Comparison of ENCODE assay signal across 8 cellular contexts in the genomic region with DNA sequence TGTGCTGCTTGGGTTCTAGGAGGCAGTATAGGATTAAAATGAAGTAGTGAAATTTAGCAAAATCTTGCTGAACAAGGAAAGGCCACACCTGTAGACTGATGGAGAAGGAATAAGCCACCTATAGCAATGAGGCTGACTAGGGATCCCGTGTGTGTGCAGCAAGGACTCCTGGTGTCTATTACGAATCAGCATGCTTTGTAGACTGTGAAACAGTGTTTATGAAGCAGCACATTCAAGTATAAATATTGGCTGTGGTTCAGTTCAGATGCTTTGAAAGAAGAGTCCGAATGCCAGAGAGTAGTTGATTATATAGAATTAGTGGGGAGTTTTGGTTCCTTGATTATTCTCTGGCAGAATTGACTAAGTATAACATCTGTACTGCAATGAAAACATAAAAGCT. TPM values are rescaled to one million over a fixed set of nuclear protein-coding genes. Genes with fewer than 3 reads are reported as not detected.
DNase-seq lines count a peak whose midpoint lies in the region; ATAC-seq and TF ChIP-seq lines count a peak whose summit lies in the region.

No MANE protein-coding gene starts in this region.

- H3K9me3 ChIP-seq in MM.1S (replicated peaks; ENCODE audit: insufficient read depth, low read length): no peaks in the 10 kb centered on the region
- no peaks in the 10 kb centered on the region for H3K9me3 ChIP-seq in effector memory CD4-positive, alpha-beta T cell (ENCODE audit: control insufficient read depth, low read length)

- H3K36me3 ChIP-seq in MM.1S (replicated peaks; ENCODE audit: insufficient read depth, low read length): no peaks in the 10 kb centered on the region
- H3K36me3 ChIP-seq in effector memory CD4-positive, alpha-beta T cell (ENCODE audit: control insufficient read depth, insufficient read depth, low read length): no peaks in the 10 kb centered on the region

- peak overlapping the region; percentile 70; the same call in 1 of the 2 replicates for H3K4me2 ChIP-seq in MM.1S (ENCODE audit: low read depth, low read length)

- intact Hi-C loops in natural killer cell (cut with micrococcal nuclease) (loop anchor here (1.0 to 5.0 kb wide), 2 partner anchors 11 to 103 kb away; a partner anchor contains a TSS), posterior cingulate gyrus (cut with DNase I) (loop anchor here (5.0 to 10.0 kb wide), 2 partner anchors 42 to 359 kb away; a partner anchor contains a TSS)

- TF ChIP-seq CTCF in MM.1S (IDR thresholded peaks at IDR 0.05; ENCODE audit: low read length) (no peak), natural killer cell (IDR thresholded peaks at IDR 0.05) (no peak), GM10266 (IDR thresholded peaks at IDR 0.05; ENCODE audit: control insufficient read depth, insufficient read depth, low read depth, missing control alignments) (no peak)

- DNase-seq in AG08396 (ENCODE audit: low spot score) (peak; percentile 13), MM.1S (no peak), natural killer cell (no peak), amygdala (lab: John Stamatoyannopoulos, UW) (no peak), GM10266 (ENCODE audit: extremely low spot score) (no peak), posterior cingulate gyrus (no peak)
- DNase-seq in effector memory CD4-positive, alpha-beta T cell: no peak
- DNase-seq in stimulated activated CD4-positive, alpha-beta T cell treated with anti-CD3 and anti-CD28 coated beads, Interleukin-12 subunit alpha, Interleukin-12 subunit beta, amount 100 ng/mL, for 4 hours: no peak

- peaks cover 27% of the 10 kb centered on the region for H3F3A ChIP-seq in MM.1S (ENCODE audit: insufficient read depth, low read length)

- no peaks in the 10 kb centered on the region for H3K9me3 Mint-ChIP-seq in natural killer cell

- peaks cover 54 to 61% of the 10 kb centered on the region in 2 donors for H3K4me1 Mint-ChIP-seq in natural killer cell

- H3K4me1 ChIP-seq in MM.1S (ENCODE audit: low read length): peaks cover 34% of the 10 kb centered on the region
- H3K4me1 ChIP-seq in effector memory CD4-positive, alpha-beta T cell (ENCODE audit: control insufficient read depth, insufficient read depth, low read length, poor library complexity, severe bottlenecking): peaks cover 7% of the 10 kb centered on the region

- peaks cover 3% of the 10 kb centered on the region; the same call in 1 of the 2 replicates for H4K20me1 ChIP-seq in MM.1S (ENCODE audit: insufficient read depth, low read length)

- peaks cover 20% of the 10 kb centered on the region for H3K79me2 ChIP-seq in MM.1S (ENCODE audit: low read length)

- H3K4me3 Mint-ChIP-seq in natural killer cell: peak overlapping the region; percentile 93

- H3K9ac ChIP-seq in MM.1S (ENCODE audit: low read length): no peak overlapping the region

- peak overlapping the region; percentile 90 to 98 for H3K27ac Mint-ChIP-seq in natural killer cell

- no peaks in the 10 kb centered on the region for H3K36me3 Mint-ChIP-seq in natural killer cell

- peak overlapping the region; percentile 24; the same call in 1 of the 2 replicates for H3K4me3 ChIP-seq in MM.1S (ENCODE audit: low read length)
- H3K4me3 ChIP-seq in effector memory CD4-positive, alpha-beta T cell (ENCODE audit: insufficient read depth, low read depth, low read length, poor library complexity, severe bottlenecking): no peak overlapping the region

- H3K27me3 ChIP-seq in MM.1S (replicated peaks; ENCODE audit: insufficient read depth, low read length): no peaks in the 10 kb centered on the region
- no peaks in the 10 kb centered on the region for H3K27me3 ChIP-seq in effector memory CD4-positive, alpha-beta T cell (replicated peaks; ENCODE audit: control insufficient read depth, insufficient read depth, low read length, poor library complexity, severe bottlenecking)

- no peak for ATAC-seq in natural killer cell

- no peak overlapping the region for H2AFZ ChIP-seq in MM.1S (ENCODE audit: low read length)

- no peak overlapping the region for H3K27ac ChIP-seq in MM.1S (ENCODE audit: low read length)
- peak overlapping the region; percentile 84 for H3K27ac ChIP-seq in effector memory CD4-positive, alpha-beta T cell (ENCODE audit: insufficient read depth, low read length, poor library complexity, severe bottlenecking)

- no peaks in the 10 kb centered on the region for H3K27me3 Mint-ChIP-seq in natural killer cell (ENCODE audit: low read depth in 2 of 2)

- no peaks in the 10 kb centered on the region for H3K9me2 ChIP-seq in MM.1S (replicated peaks; ENCODE audit: insufficient read depth, low read length)

RNA-seq across cellular contexts. Expression of a gene that starts 41.8 kb away (rescaled TPM):
- 100 to 1,000 TPM; 364 to 414 (median 376) TPM for total RNA-seq in natural killer cell
